In genomic region chr17:83186226-83186625, GRCh38 we compare ENCODE assay signal across 13 cellular contexts.
DNase-seq lines count a peak whose midpoint lies in the region; ATAC-seq and TF ChIP-seq lines count a peak whose summit lies in the region.
"Had no signal": no experiment of that assay in that cellular context is flagged by ENCODE, and none has a peak within 500 bp of the region (broad histone marks: within the 10 kb centered on the region; RNA-seq: fewer than 3 reads in every experiment).

No MANE protein-coding gene starts in this region.

- peaks cover 16% of the 10 kb centered on the region for H3K4me1 ChIP-seq in osteoblast (ENCODE audit: insufficient read depth, low read length)

- H3K9me3 ChIP-seq in osteoblast (ENCODE audit: low read depth, low read length) = peaks cover 4% of the 10 kb centered on the region

- TF ChIP-seq CTCF in osteoblast (IDR thresholded peaks at IDR 0.05; ENCODE audit: extremely low read depth, low read depth, low read length) = no peak

- ATAC-seq in left cardiac atrium = no peak
- ATAC-seq: activated CD4-positive, alpha-beta T cell treated with anti-CD3 and anti-CD28 coated beads for 36 hours had no signal

- H3K79me2 ChIP-seq in osteoblast (ENCODE audit: insufficient read depth, low read length) = no peaks in the 10 kb centered on the region

- peak; percentile 25 for DNase-seq in activated CD4-positive, CD25-positive, alpha-beta regulatory T cell treated with anti-CD3 and anti-CD28 coated beads, Interleukin-2, amount 50 U/mL, for 72 hours
- DNase-seq in activated CD4-positive, CD25-positive, alpha-beta regulatory T cell (lab: John Stamatoyannopoulos, UW) = no peak
- peak; percentile 15 for DNase-seq in NCI-H69 (lab: John Stamatoyannopoulos, UW)
- DNase-seq in left cardiac atrium = peak; percentile 18
- DNase-seq in osteoblast (ENCODE audit: insufficient read length, low spot score, missing footprints) = peak; percentile 52
- DNase-seq in stimulated activated CD4-positive, alpha-beta T cell treated with anti-CD3 and anti-CD28 coated beads, Interleukin-1b, Interleukin-23, amount 100 ng/mL, for 48 hours = no peak
- DNase-seq in kidney glomerular epithelial cell (lab: John Stamatoyannopoulos, UW) = no peak
- no peak for DNase-seq in NCI-H510A treated with DMSO at 0.1 percent for 48 hours (lab: John Stamatoyannopoulos, UW)
- DNase-seq: ACHN; activated CD4-positive, alpha-beta T cell treated with anti-CD3 and anti-CD28 coated beads for 36 hours; central memory CD4-positive, alpha-beta T cell; mammary epithelial cell; nucleus accumbens had no signal

- H2AFZ ChIP-seq in osteoblast (ENCODE audit: low read length) = no peak overlapping the region

- H3K27me3 ChIP-seq in osteoblast (ENCODE audit: insufficient read depth, low read length) = no peaks in the 10 kb centered on the region

- intact Hi-C loops in left cardiac atrium (cut with DNase I) = no loop called here

- H3K27ac ChIP-seq in osteoblast (ENCODE audit: low read depth, low read length) = no peak overlapping the region

- no peaks in the 10 kb centered on the region for H4K20me1 ChIP-seq in osteoblast (ENCODE audit: insufficient read depth, low read length)

- H3K4me2 ChIP-seq in osteoblast (ENCODE audit: insufficient read depth, low read length) = no peak overlapping the region

- no peak overlapping the region for H3K4me3 ChIP-seq in osteoblast (ENCODE audit: insufficient read depth, low read length)

- H3K36me3 ChIP-seq in osteoblast (ENCODE audit: insufficient read depth, low read length) = no peaks in the 10 kb centered on the region

Comparison
In these comparisons a context has a peak if more than half of its experiments do, and no peak if none do; other contexts are left out.
1. DNase-seq: peak in activated CD4-positive, CD25-positive, alpha-beta regulatory T cell treated with anti-CD3 and anti-CD28 coated beads, Interleukin-2, amount 50 U/mL, for 72 hours (single experiment), NCI-H69 (single experiment), left cardiac atrium (single experiment) and osteoblast (single experiment); none in activated CD4-positive, CD25-positive, alpha-beta regulatory T cell (0 of 4), stimulated activated CD4-positive, alpha-beta T cell treated with anti-CD3 and anti-CD28 coated beads, Interleukin-1b, Interleukin-23, amount 100 ng/mL, for 48 hours (single experiment), kidney glomerular epithelial cell (single experiment) and NCI-H510A treated with DMSO at 0.1 percent for 48 hours (single experiment).